31 cellular contexts compared by ENCODE assay signal in genomic region chr18:6155707-6156106, GRCh38.
DNase-seq lines count a peak whose midpoint lies in the region; ATAC-seq, FAIRE-seq and TF ChIP-seq lines count a peak whose summit lies in the region.
"Had no signal": no experiment of that assay in that cellular context is flagged by ENCODE, and none has a peak within 500 bp of the region (broad histone marks: within the 10 kb centered on the region; RNA-seq: fewer than 3 reads in every experiment).

No MANE protein-coding gene starts in this region.

- H2BK20ac ChIP-seq in IMR-90 (ENCODE audit: low read depth, low read length), result no peak overlapping the region

- no peaks in the 10 kb centered on the region for H3K36me3 ChIP-seq in IMR-90 (ENCODE audit: control insufficient read depth, insufficient read depth, low read length)
- H3K36me3 ChIP-seq: BE2C; BLaER1 treated with 17β-estradiol and CSF1 and Interleukin-3, amounts not matched to agents 10 nM and 100 nM had no signal

- no peak overlapping the region for H2AK9ac ChIP-seq in IMR-90 (replicated peaks; ENCODE audit: low read depth, low read length, poor library complexity)

- peak; percentile 5 for FAIRE-seq in TTC549 (lab: Jason Lieb, UNC)
- FAIRE-seq: A204.1, A549, D721Med had no signal

- no peak overlapping the region; a peak in 1 of 4 replicates for H4K8ac ChIP-seq in IMR-90 (ENCODE audit: low read depth in 2 of 2, low read length in 2 of 2)

- peak overlapping the region; percentile 58; the same call in 1 of the 2 replicates for H3K4me2 ChIP-seq in IMR-90 (ENCODE audit: low read depth, low read length)
- H3K4me2 ChIP-seq: A549; BLaER1; BLaER1 treated with 17β-estradiol and CSF1 and Interleukin-3, amounts not matched to agents 10 nM and 100 nM had no signal

- H2AFZ ChIP-seq in IMR-90 (replicated peaks; ENCODE audit: low read length, poor library complexity), result no peak overlapping the region

- no peaks in the 10 kb centered on the region; the same call in 1 of the 2 replicates for H3K9me3 ChIP-seq in IMR-90 (ENCODE audit: control insufficient read depth, insufficient read depth, low read length)
- H3K9me3 ChIP-seq: A549, BE2C, BLaER1, Caco-2 had no signal

- H2AK5ac ChIP-seq in IMR-90 (ENCODE audit: low read depth, low read length), result no peak overlapping the region

- no peak overlapping the region for H3K27ac ChIP-seq in IMR-90 (ENCODE audit: insufficient read depth, low read length)
- H3K27ac ChIP-seq: 22Rv1; A549; BLaER1; BLaER1 treated with 17β-estradiol and CSF1 and Interleukin-3, amounts not matched to agents 10 nM and 100 nM; C4-2B had no signal

- BruUV-seq in IMR-90 (replicated peaks; lab: Mats Ljungman, UMichigan), result no TSS peak

- H3K27me3 ChIP-seq in IMR-90 (ENCODE audit: control insufficient read depth, insufficient read depth, low read length), result no peaks in the 10 kb centered on the region
- H3K27me3 ChIP-seq: BE2C; BLaER1; BLaER1 treated with 17β-estradiol and CSF1 and Interleukin-3, amounts not matched to agents 10 nM and 100 nM had no signal

- H4K91ac ChIP-seq in IMR-90 (ENCODE audit: insufficient read depth, low read depth, low read length), result no peak overlapping the region

- H3K23ac ChIP-seq in IMR-90 (ENCODE audit: low read depth, low read length), result no peak overlapping the region

- H3K18ac ChIP-seq in IMR-90 (ENCODE audit: low read depth, low read length), result peak overlapping the region; percentile 99; the same call in 1 of the 2 replicates

- WGBS in IMR-90 (ENCODE audit: extremely low coverage in 2 of 2, insufficient read length in 1 of 2), 2 experiments, result no CpG with 5 or more reads among the region's 2 CpGs

- no peaks in the 10 kb centered on the region for H3K79me1 ChIP-seq in IMR-90 (ENCODE audit: low read depth in 1 of 2, low read length in 2 of 2)

- intact Hi-C loops in IMR-90 (cut with micrococcal nuclease), result no loop called here

- no peak overlapping the region for H3K4ac ChIP-seq in IMR-90 (ENCODE audit: low read depth, low read length)

- H3K9ac ChIP-seq in IMR-90 (ENCODE audit: low read depth, low read length), result no peak overlapping the region
- H3K9ac ChIP-seq: BLaER1; BLaER1 treated with 17β-estradiol and CSF1 and Interleukin-3, amounts not matched to agents 10 nM and 100 nM had no signal

- CTCF ChIA-PET in IMR-90 (lab: Yijun Ruan, JAX), result interaction anchor here (0.7 kb wide), 1 partner anchor 127 kb away, joined by 3 read pairs; no protein-coding TSS in a partner anchor

- no peak overlapping the region for H2BK120ac ChIP-seq in IMR-90 (ENCODE audit: low read depth, low read length)

- DNase-seq in IMR-90, result peak; percentile 54
- no peak for DNase-seq in NCI-H524 treated with DMSO at 0.1 percent for 48 hours (lab: John Stamatoyannopoulos, UW)
- DNase-seq: 8988T; ACHN; AML-193; BE2C; C1 segment of cervical spinal cord; Caco-2; Calu3; CD4-positive, alpha-beta memory T cell; CD4-positive, alpha-beta T cell; CD4-positive, CD25-positive, alpha-beta regulatory T cell; CD8-positive, alpha-beta memory T cell; CD8-positive, alpha-beta T cell; COR-L47; DMS 273 treated with DMSO at 0.1 percent for 48 hours; DMS153; DMS53; DMS79; DMS79 treated with DMSO at 0.1 percent for 48 hours; DND-41; EL had no signal

- no peaks in the 10 kb centered on the region for H4K20me1 ChIP-seq in IMR-90 (ENCODE audit: insufficient read depth, low read length)
- H4K20me1 ChIP-seq: BLaER1; BLaER1 treated with 17β-estradiol and CSF1 and Interleukin-3, amounts not matched to agents 10 nM and 100 nM had no signal

- H3K56ac ChIP-seq in IMR-90 (ENCODE audit: extremely low read depth, insufficient read depth, low read length), result no peak overlapping the region

- in situ Hi-C loops in IMR-90 (cut with MboI; ENCODE audit: low sequenced_read_pairs), result no loop called here

- H2BK15ac ChIP-seq in IMR-90 (ENCODE audit: low read depth, low read length), result no peak overlapping the region

- H3K4me3 ChIP-seq in IMR-90 (ENCODE audit: insufficient read depth, low read depth, low read length), result no peak overlapping the region
- H3K4me3 ChIP-seq: A549; BLaER1; BLaER1 treated with 17β-estradiol and CSF1 and Interleukin-3, amounts not matched to agents 10 nM and 100 nM had no signal

- no peak overlapping the region for H3K14ac ChIP-seq in IMR-90 (replicated peaks; ENCODE audit: low read depth, low read length)

- dilution Hi-C loops in IMR-90 (cut with HindIII; ENCODE audit: low sequenced_read_pairs, unreplicated experiment), result no loop called here

- H4K5ac ChIP-seq in IMR-90 (ENCODE audit: low read depth, low read length), result no peak overlapping the region

- H3K9me1 ChIP-seq in IMR-90 (ENCODE audit: insufficient read depth, low read length), result no peaks in the 10 kb centered on the region

- no peak for TF ChIP-seq POLR2A in IMR-90 (IDR thresholded peaks at IDR 0.05; ENCODE audit: low read depth, low read length)

- peak overlapping the region; percentile 28 for H2BK5ac ChIP-seq in IMR-90 (ENCODE audit: low read depth, low read length, poor library complexity, severe bottlenecking)

- ATAC-seq in IMR-90 (ENCODE audit: low read depth) (peak; percentile 87), GM18520 (IDR thresholded peaks at IDR 0.05; ENCODE audit: unreplicated experiment) (no peak)
- ATAC-seq: A549; CD8-positive, alpha-beta T cell had no signal

- POLR2A ChIA-PET in IMR-90 (lab: Charles Lee; ENCODE audit: unreplicated experiment), result no interaction called here

- TF ChIP-seq CTCF in IMR-90 (conservative IDR thresholded peaks at IDR 0.05; ENCODE audit: low read depth, low read length), result no peak

- peaks cover 2% of the 10 kb centered on the region; the same call in 1 of the 2 replicates for H3K4me1 ChIP-seq in IMR-90 (ENCODE audit: control insufficient read depth, insufficient read depth, low read length)
- H3K4me1 ChIP-seq: A549; BE2C; BLaER1; BLaER1 treated with 17β-estradiol and CSF1 and Interleukin-3, amounts not matched to agents 10 nM and 100 nM; Caco-2 had no signal

- TF ChIP-seq RAD21 in IMR-90 (IDR thresholded peaks at IDR 0.05; ENCODE audit: low read length), result no peak

TF ChIP-seq in IMR-90, 13 proteins besides CTCF, POLR2A, EP300 and RAD21:
- TF ChIP-seq SMC3 (IDR thresholded peaks at IDR 0.05; ENCODE audit: low read depth, low read length), result no peak
